8 cellular contexts compared by ENCODE assay signal in genomic region chr11:66616379-66617147, GRCh38. TPM values are rescaled to one million over a fixed set of nuclear protein-coding genes. Genes with fewer than 3 reads are reported as not detected.
DNase-seq lines count a peak whose midpoint lies in the region; ATAC-seq and TF ChIP-seq lines count a peak whose summit lies in the region.

Gene RBM14, plus strand, starts transcription at chr11:66616630. Its CDS starts 91 bp downstream, at chr11:66616721.

- no peaks in the 10 kb centered on the region for H3K36me3 ChIP-seq in kidney epithelial cell (ENCODE audit: control insufficient read depth, insufficient read depth, low read length)

- no peaks in the 10 kb centered on the region for H3K27me3 ChIP-seq in kidney epithelial cell (ENCODE audit: control insufficient read depth, insufficient read depth, low read length)

- TF ChIP-seq CTCF in chondrocyte (IDR thresholded peaks at IDR 0.05) (no peak), kidney epithelial cell (IDR thresholded peaks at IDR 0.05; ENCODE audit: insufficient read depth, low read length, poor library complexity, severe bottlenecking) (no peak)

- no peaks in the 10 kb centered on the region for H3K27me3 Mint-ChIP-seq in chondrocyte (ENCODE audit: low read depth)

- H3K4me3 ChIP-seq in kidney epithelial cell (ENCODE audit: low read depth, low read length): peak within 1 kb of the TSS; percentile 88

- peaks cover 37% of the 10 kb centered on the region for H3K4me1 Mint-ChIP-seq in chondrocyte (ENCODE audit: low read depth)

- H3K36me3 Mint-ChIP-seq in chondrocyte (ENCODE audit: low read depth): peaks cover 4% of the 10 kb centered on the region

- H3K27ac Mint-ChIP-seq in chondrocyte (ENCODE audit: unreplicated experiment): peak within 1 kb of the TSS; percentile 100

- peak; percentile 99 for TF ChIP-seq POLR2A in GM19193 (IDR thresholded peaks at IDR 0.05; ENCODE audit: extremely low read depth, insufficient read depth, insufficient read length)

- peak; percentile 88 for ATAC-seq in HG03439 (IDR thresholded peaks at IDR 0.05; ENCODE audit: unreplicated experiment)

- H3K9me3 Mint-ChIP-seq in chondrocyte (ENCODE audit: low read depth): no peaks in the 10 kb centered on the region

- H3K4me3 Mint-ChIP-seq in chondrocyte (ENCODE audit: unreplicated experiment): peak within 1 kb of the TSS; percentile 96

- DNase-seq in AML-193 (lab: John Stamatoyannopoulos, UW): peak; percentile 97
- peak; percentile 96 for DNase-seq in NCI-H510A treated with DMSO at 0.1 percent for 48 hours (lab: John Stamatoyannopoulos, UW)
- peak; percentile 94 to 97 for DNase-seq in activated CD4-positive, alpha-beta T cell treated with anti-CD3 and anti-CD28 coated beads for 24 hours (ENCODE audit: low read depth in 2 of 2)
- DNase-seq in chondrocyte (ENCODE audit: low spot score): peak; percentile 100
- DNase-seq in kidney epithelial cell (ENCODE audit: low read depth): peak; percentile 93
- peak; percentile 97 to 99 for DNase-seq in stimulated activated CD4-positive, alpha-beta T cell treated with anti-CD3 and anti-CD28 coated beads, Interleukin-15, amount 100 ng/mL, for 48 hours (ENCODE audit: low read depth in 2 of 2)

RNA-seq across cellular contexts. Expression of gene RBM14, which starts in this region (rescaled TPM):
- total RNA-seq in chondrocyte (43.9 to 65.2 TPM (median 45.6 TPM) in 3 replicates), kidney epithelial cell (49.9 and 64.6 TPM in 2 replicates)

Comparison
In these comparisons a context has a peak if more than half of its experiments do, and no peak if none do; other contexts are left out.
1. Peak in every context shown above with its lines: DNase-seq, ATAC-seq and H3K4me3 ChIP-seq.